Comparison of ENCODE assay signal across 8 cellular contexts in the genomic region with DNA sequence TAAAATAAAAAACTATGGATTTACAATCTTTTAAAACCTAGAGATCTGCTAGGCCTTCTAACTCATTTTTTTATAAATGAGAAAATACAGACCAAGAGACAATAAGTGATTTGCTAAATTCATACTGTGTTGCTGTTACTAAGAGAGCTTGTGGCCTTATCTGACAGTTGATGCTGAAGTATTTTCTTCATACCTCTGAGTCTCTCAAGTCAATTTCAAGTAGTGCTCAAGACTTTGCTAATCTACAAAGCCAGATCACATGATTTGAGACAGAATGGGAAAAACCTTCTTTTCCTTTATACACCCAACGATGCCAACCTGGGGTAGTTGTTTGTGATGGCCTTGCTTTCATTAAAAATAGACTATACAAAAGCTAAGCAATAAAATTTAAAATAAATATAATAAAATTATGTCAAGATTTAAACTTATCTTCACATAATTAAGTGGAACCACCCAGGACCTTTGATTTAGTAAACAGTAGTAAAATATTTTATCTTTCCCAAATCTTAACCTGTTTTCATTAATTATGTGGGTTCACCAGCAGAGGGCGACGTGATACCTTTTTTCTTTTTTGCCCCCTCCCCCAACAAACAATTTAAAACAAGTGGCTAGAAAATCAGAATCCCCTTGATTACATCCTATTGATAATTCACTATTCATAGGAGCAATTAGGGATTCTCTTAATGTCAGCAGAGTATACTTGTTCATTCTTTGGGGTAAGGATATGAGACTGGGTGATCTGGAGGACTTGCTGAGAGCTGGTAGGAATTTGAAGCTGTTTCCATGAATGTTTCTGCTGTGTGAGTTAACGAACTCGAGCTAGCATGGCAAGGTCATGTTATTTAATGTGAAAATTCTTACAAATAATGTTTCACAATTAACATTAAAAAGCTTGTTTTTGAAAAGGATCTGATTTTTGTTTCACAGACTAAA. TPM values are rescaled to one million over a fixed set of nuclear protein-coding genes. Genes with fewer than 3 reads are reported as not detected.
A peak's percentile ranks its signal among the peaks of the same experiment; 100 is the strongest.
DNase-seq lines count a peak whose midpoint lies in the region; ATAC-seq, FAIRE-seq and TF ChIP-seq lines count a peak whose summit lies in the region.

No MANE protein-coding gene starts in this region.

- H3K27me3 ChIP-seq in BJ (ENCODE audit: control insufficient read depth, insufficient read depth, low read length) (no peaks in the 10 kb centered on the region), HepG2 (ENCODE audit: control insufficient read depth in 1 of 2, insufficient read depth in 2 of 2, low read length in 2 of 2) (peaks cover 0 to 13% of the 10 kb centered on the region in 2 experiments; a peak in 2 of 5 replicates)

- no peaks in the 10 kb centered on the region for H3K4me1 ChIP-seq in HepG2 (ENCODE audit: insufficient read depth, low read length)

- no peak for FAIRE-seq in HepG2 (lab: Jason Lieb, UNC)

- no peak overlapping the region for H2AFZ ChIP-seq in HepG2 (ENCODE audit: low read length)

- intact Hi-C loops in HepG2 (cut with micrococcal nuclease; ENCODE audit: unreplicated experiment), result loop anchor here (2.0 to 5.0 kb wide), 2 partner anchors 248 to 511 kb away; partner anchors contain the start of gene GCC2

- no peaks in the 10 kb centered on the region for H3K9me3 Mint-ChIP-seq in T-helper 2 cell treated with Interferon-gamma antibody and Interleukin-4, amounts not matched to agents 5 μg/mL and 100 μg/mL, for 36 hours

- 16% methylated on average over 5 of the region's 5 CpGs for WGBS in HepG2 (ENCODE audit: low lambda C conversion rate)

- H3K36me3 ChIP-seq in BJ (ENCODE audit: control insufficient read depth, insufficient read depth, low read length), result no peaks in the 10 kb centered on the region
- no peaks in the 10 kb centered on the region for H3K36me3 ChIP-seq in HepG2 (replicated peaks in 1 of 2; ENCODE audit: control insufficient read depth in 1 of 2, insufficient read depth in 2 of 2, low read length in 2 of 2)

- CTCF ChIA-PET in BJ (lab: Yijun Ruan, JAX) (interaction anchor here (0.6 to 0.8 kb wide), 3 partner anchors 37 to 1946 kb away, joined by 3 read pairs; no protein-coding TSS in a partner anchor), HepG2 (lab: Yijun Ruan, JAX; ENCODE audit: low intra/inter-chr PET ratio, low total read pairs) (no interaction called here)

- no peaks in the 10 kb centered on the region for H3K4me1 Mint-ChIP-seq in T-helper 2 cell treated with Interferon-gamma antibody and Interleukin-4, amounts not matched to agents 5 μg/mL and 100 μg/mL, for 36 hours (ENCODE audit: low read depth)

- no peaks in the 10 kb centered on the region for H4K20me1 ChIP-seq in HepG2 (ENCODE audit: insufficient read depth, low read length)

- BruUV-seq in HepG2 (replicated peaks; lab: Mats Ljungman, UMichigan), result no TSS peak

- no peak overlapping the region for H3K4me2 ChIP-seq in HepG2 (ENCODE audit: low read depth, low read length)

- H3K27ac ChIP-seq in VCaP, result no peak overlapping the region
- H3K27ac ChIP-seq in HepG2 (ENCODE audit: extremely low read length, insufficient read depth, low read length), result no peak overlapping the region

- H3K79me2 ChIP-seq in HepG2 (ENCODE audit: insufficient read depth, low read length), result no peaks in the 10 kb centered on the region

- H3K9ac ChIP-seq in HepG2 (ENCODE audit: insufficient read depth, low read depth, low read length), result no peak overlapping the region

- H3K27me3 Mint-ChIP-seq in T-helper 2 cell treated with Interferon-gamma antibody and Interleukin-4, amounts not matched to agents 5 μg/mL and 100 μg/mL, for 36 hours (ENCODE audit: low read depth), result no peaks in the 10 kb centered on the region

- H3K4me3 ChIP-seq in BJ (ENCODE audit: low read depth, low read length), result no peak overlapping the region
- no peak overlapping the region for H3K4me3 ChIP-seq in HepG2 (replicated peaks in 1 of 3; ENCODE audit: insufficient read depth in 1 of 3, low read depth in 2 of 3, low read length in 3 of 3)

- ATAC-seq in HepG2 (no peak), HG02588 (IDR thresholded peaks at IDR 0.05; ENCODE audit: unreplicated experiment) (no peak), HG03520 (IDR thresholded peaks at IDR 0.05; ENCODE audit: unreplicated experiment) (no peak)

- in situ Hi-C loops in GM13976 (cut with MboI; ENCODE audit: low sequenced_read_pairs, unreplicated experiment), result no loop called here
- in situ Hi-C loops in HepG2 (cut with HindIII; ENCODE audit: extremely low pct_ligation_motif_present, low pct_unique_long_range_greater_than_20kb), result loop anchor here (5.0 to 25.0 kb wide), 2 partner anchors 149 to 246 kb away; no protein-coding TSS in a partner anchor

- TF ChIP-seq RAD21 in HepG2 (CRISPR knock-in tag; IDR thresholded peaks at IDR 0.05), result no peak

- no peak for TF ChIP-seq POLR2A in HepG2 (IDR thresholded peaks at IDR 0.05; ENCODE audit: insufficient read depth in 1 of 2, low read depth in 2 of 2, low read length in 2 of 2)

- TF ChIP-seq EP300 in HepG2 (IDR thresholded peaks at IDR 0.05; ENCODE audit: low read depth in 2 of 2, low read length in 2 of 2) (no peak), HepG2 (CRISPR knock-in tag; IDR thresholded peaks at IDR 0.05; ENCODE audit: borderline replicate concordance) (no peak)

- no peak overlapping the region for H3K4me3 Mint-ChIP-seq in T-helper 2 cell treated with Interferon-gamma antibody and Interleukin-4, amounts not matched to agents 5 μg/mL and 100 μg/mL, for 36 hours

- H3K27ac Mint-ChIP-seq in T-helper 2 cell treated with Interferon-gamma antibody and Interleukin-4, amounts not matched to agents 5 μg/mL and 100 μg/mL, for 36 hours, result no peak overlapping the region

- no peaks in the 10 kb centered on the region for H3K9me3 ChIP-seq in HepG2 (ENCODE audit: low read length)

- peak; percentile 31 for TF ChIP-seq CTCF in BJ (IDR thresholded peaks at IDR 0.05; ENCODE audit: insufficient read depth, low read depth, low read length)
- peak; percentile 52 for TF ChIP-seq CTCF in GM13976 (IDR thresholded peaks at IDR 0.05; ENCODE audit: borderline replicate concordance, control extremely low read depth, extremely low read depth, insufficient read depth, missing control alignments)
- peak; percentile 68 for TF ChIP-seq CTCF in VCaP (conservative IDR thresholded peaks at IDR 0.05)
- TF ChIP-seq CTCF in HepG2 (CRISPR knock-in tag; IDR thresholded peaks at IDR 0.05), result peak; percentile 61

- POLR2A ChIA-PET in BJ (lab: Charles Lee) (no interaction called here), HepG2 (lab: Yijun Ruan, JAX) (no interaction called here)

- H3K36me3 Mint-ChIP-seq in T-helper 2 cell treated with Interferon-gamma antibody and Interleukin-4, amounts not matched to agents 5 μg/mL and 100 μg/mL, for 36 hours (ENCODE audit: low read depth), result no peaks in the 10 kb centered on the region

- DNase-seq in BJ (ENCODE audit: low read depth) (no peak), GM13976 (ENCODE audit: low spot score) (no peak), HepG2 (ENCODE audit: low spot score) (peak; percentile 10), OCI-M2 (lab: John Stamatoyannopoulos, UW; ENCODE audit: unreplicated experiment) (no peak)
- DNase-seq in T-helper 2 cell treated with Interferon-gamma antibody and Interleukin-4, amounts not matched to agents 5 μg/mL and 100 μg/mL, for 36 hours (ENCODE audit: low spot score), result no peak

TF ChIP-seq in HepG2, 621 proteins besides CTCF, POLR2A, EP300 and RAD21 (continues in another document):
- TF ChIP-seq, protein P1, sequence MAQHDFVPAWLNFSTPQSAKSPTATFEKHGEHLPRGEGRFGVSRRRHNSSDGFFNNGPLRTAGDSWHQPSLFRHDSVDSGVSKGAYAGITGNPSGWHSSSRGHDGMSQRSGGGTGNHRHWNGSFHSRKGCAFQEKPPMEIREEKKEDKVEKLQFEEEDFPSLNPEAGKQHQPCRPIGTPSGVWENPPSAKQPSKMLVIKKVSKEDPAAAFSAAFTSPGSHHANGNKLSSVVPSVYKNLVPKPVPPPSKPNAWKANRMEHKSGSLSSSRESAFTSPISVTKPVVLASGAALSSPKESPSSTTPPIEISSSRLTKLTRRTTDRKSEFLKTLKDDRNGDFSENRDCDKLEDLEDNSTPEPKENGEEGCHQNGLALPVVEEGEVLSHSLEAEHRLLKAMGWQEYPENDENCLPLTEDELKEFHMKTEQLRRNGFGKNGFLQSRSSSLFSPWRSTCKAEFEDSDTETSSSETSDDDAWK (CRISPR knock-in tag; IDR thresholded peaks at IDR 0.05), result no peak
- no peak for TF ChIP-seq MTF2 (CRISPR knock-in tag; IDR thresholded peaks at IDR 0.05; ENCODE audit: borderline replicate concordance)

RNA-seq across cellular contexts. Expression of gene SLC5A7, which starts 49.6 kb away (rescaled TPM):
- polyA plus RNA-seq in BJ (2011; rRNA removed), result not detected in 2 replicates
- polyA minus RNA-seq in BJ (2011; rRNA and poly(A)+ RNA removed), result not detected in 2 replicates
- not detected in 2 replicates for total RNA-seq in HepG2 (2016; rRNA removed; fragmentation: Illumina TruSeq; extraction: Trizol)
- total RNA-seq in HepG2 (2016; cell fraction: cytosol; rRNA removed; fragmentation: Illumina TruSeq; extraction: Trizol; ENCODE audit: low read depth), result not detected in 2 replicates
- total RNA-seq in HepG2 (2016; cell fraction: insoluble cytoplasmic fraction; rRNA removed; fragmentation: Illumina TruSeq; extraction: Trizol), result not detected in 2 replicates
- total RNA-seq in HepG2 (2016; cell fraction: membrane; rRNA removed; fragmentation: Illumina TruSeq; extraction: Trizol), result not detected in 2 replicates
- not detected in 2 replicates for total RNA-seq in HepG2 (2016; cell fraction: nucleus; rRNA removed; fragmentation: Illumina TruSeq; extraction: Trizol)
- polyA plus RNA-seq in HepG2 (2011; rRNA removed), result not detected in 2 replicates
- polyA plus RNA-seq in HepG2 (2011; cell fraction: cytosol; rRNA removed), result not detected in 2 replicates
- not detected in 2 replicates for polyA plus RNA-seq in HepG2 (2011; cell fraction: nucleus; rRNA removed)
- not detected in 2 replicates for polyA plus RNA-seq in HepG2 (2012)
- polyA plus RNA-seq in HepG2 (2016; cell fraction: cytosol; fragmentation: Illumina TruSeq; extraction: Trizol; ENCODE audit: low read depth), result not detected in 2 replicates
- polyA plus RNA-seq in HepG2 (2016; cell fraction: insoluble cytoplasmic fraction; fragmentation: Illumina TruSeq; extraction: Trizol; ENCODE audit: low read depth), result not detected in 2 replicates
- polyA plus RNA-seq in HepG2 (2016; cell fraction: membrane; fragmentation: Illumina TruSeq; extraction: Trizol; ENCODE audit: low read depth), result not detected in 2 replicates
- polyA plus RNA-seq in HepG2 (2016; cell fraction: nucleus; fragmentation: Illumina TruSeq; extraction: Trizol; ENCODE audit: insufficient read depth, low read depth), result not detected in 2 replicates
- not detected in 2 replicates for polyA minus RNA-seq in HepG2 (2011; rRNA and poly(A)+ RNA removed; ENCODE audit: low replicate concordance)
- not detected in 2 replicates for polyA minus RNA-seq in HepG2 (2011; cell fraction: cytosol; rRNA and poly(A)+ RNA removed)
- polyA minus RNA-seq in HepG2 (2011; cell fraction: nucleus; rRNA and poly(A)+ RNA removed), result 0.13 TPM in 1 of 2 replicates, not detected in the other
